ENCODE assay signal across 13 cellular contexts in genomic region chr16:28157768-28158535, GRCh38. TPM values are rescaled to one million over a fixed set of nuclear protein-coding genes. Genes with fewer than 3 reads are reported as not detected.
DNase-seq lines count a peak whose midpoint lies in the region; ATAC-seq, FAIRE-seq and TF ChIP-seq lines count a peak whose summit lies in the region.
"Had no signal": no experiment of that assay in that cellular context is flagged by ENCODE, and none has a peak within 500 bp of the region (broad histone marks: within the 10 kb centered on the region; RNA-seq: fewer than 3 reads in every experiment).

No MANE protein-coding gene starts in this region.

- peaks cover 52% of the 10 kb centered on the region for H3K79me2 ChIP-seq in ACC112 (ENCODE audit: control insufficient read depth, insufficient read depth, low read length, unreplicated experiment)

- H3K9ac ChIP-seq in kidney (ENCODE audit: low read length in 2 of 2): no peak overlapping the region

- H3K27ac Mint-ChIP-seq in naive B cell: peak overlapping the region; percentile 59 to 87 (median 64)

- ATAC-seq in naive B cell (ENCODE audit: low read depth in 2 of 2) (no peak), HG03469 (IDR thresholded peaks at IDR 0.05; ENCODE audit: unreplicated experiment) (no peak), GM18870 (IDR thresholded peaks at IDR 0.05; ENCODE audit: unreplicated experiment) (no peak), HG02588 (IDR thresholded peaks at IDR 0.05; ENCODE audit: unreplicated experiment) (no peak)
- ATAC-seq: SK-N-SH treated with all-trans-retinoic acid at 6 μM for 48 hours had no signal

- H3K4me3 ChIP-seq in ACC112 (ENCODE audit: low read depth, low read length): peak overlapping the region; percentile 32; the same call in 1 of the 2 replicates
- no peak overlapping the region for H3K4me3 ChIP-seq in HEK293 (ENCODE audit: low read depth, low read length)
- H3K4me3 ChIP-seq in dorsolateral prefrontal cortex: peak overlapping the region in 3 of 59 donors; percentile 10 to 15 (median 14)
- H3K4me3 ChIP-seq in kidney (ENCODE audit: low read length in 2 of 2): no peak overlapping the region
- H3K4me3 ChIP-seq: lung had no signal

- peak overlapping the region in 5 of 8 donors; percentile 16 to 76 (median 48) for H3K4me3 Mint-ChIP-seq in naive B cell

- H3K27me3 Mint-ChIP-seq in naive B cell: no peaks in the 10 kb centered on the region

- no peak for FAIRE-seq in kidney (lab: Jason Lieb, UNC)

- H3K9me3 ChIP-seq in HEK293 (ENCODE audit: control insufficient read depth, insufficient read depth, low read depth, low read length) (no peaks in the 10 kb centered on the region), kidney (ENCODE audit: control insufficient read depth in 1 of 2, low read length in 2 of 2) (no peaks in the 10 kb centered on the region)

- no peak overlapping the region for H2AFZ ChIP-seq in ACC112 (ENCODE audit: low read length, unreplicated experiment)

- H3K4me1 Mint-ChIP-seq in naive B cell: peaks cover 42 to 52% (median 48%) of the 10 kb centered on the region in 3 donors

- DNase-seq in dorsolateral prefrontal cortex (no peak), naive B cell (no peak), kidney (no peak)
- DNase-seq: activated T-cell treated with anti-CD3 and anti-CD28 coated beads for 4 hours; COR-L47; effector memory CD4-positive, alpha-beta T cell had no signal

- CTCF ChIA-PET in HEK293 (lab: Yijun Ruan, JAX): interaction anchor here (0.9 to 1.4 kb wide), 2 partner anchors 87 to 185 kb away, joined by 3 to 4 read pairs; no protein-coding TSS in a partner anchor

- H3K4me1 ChIP-seq in ACC112 (ENCODE audit: control insufficient read depth, insufficient read depth, low read length, unreplicated experiment): peaks cover 19% of the 10 kb centered on the region
- H3K4me1 ChIP-seq in HEK293 (ENCODE audit: control insufficient read depth, insufficient read depth, low read length): peaks cover 6% of the 10 kb centered on the region; the same call in 1 of the 2 replicates
- peaks cover 2 to 4% of the 10 kb centered on the region in 2 donors for H3K4me1 ChIP-seq in kidney (ENCODE audit: control insufficient read depth in 1 of 2, insufficient read depth in 1 of 2, low read depth in 1 of 2, low read length in 2 of 2)

- H3K27ac ChIP-seq in ACC112 (ENCODE audit: low read depth, low read length) (no peak overlapping the region), HEK293 (ENCODE audit: extremely low read depth, low read depth, low read length) (no peak overlapping the region), dorsolateral prefrontal cortex (peak overlapping the region in 44 of 59 donors; percentile 1 to 75 (median 50)), kidney (ENCODE audit: low read depth in 2 of 2, low read length in 2 of 2) (peak overlapping the region in 1 of 2 donors; percentile 41)

- POLR2A ChIA-PET in HEK293 (lab: Yijun Ruan, JAX): no interaction called here

- H3K36me3 ChIP-seq in ACC112 (ENCODE audit: insufficient read depth, low read length): peaks cover 31% of the 10 kb centered on the region
- peaks cover 8 to 44% of the 10 kb centered on the region in 2 experiments; a peak in 2 of 3 replicates for H3K36me3 ChIP-seq in HEK293 (ENCODE audit: control insufficient read depth in 2 of 2, insufficient read depth in 1 of 2, low read length in 2 of 2)
- peaks cover 11 to 12% of the 10 kb centered on the region in 2 donors for H3K36me3 ChIP-seq in kidney (ENCODE audit: control insufficient read depth in 1 of 2, insufficient read depth in 2 of 2, low read length in 2 of 2)

- no peaks in the 10 kb centered on the region for H3K27me3 ChIP-seq in ACC112 (ENCODE audit: insufficient read depth, low read length)
- H3K27me3 ChIP-seq in dorsolateral prefrontal cortex: no peaks in the 10 kb centered on the region

- H3K36me3 Mint-ChIP-seq in naive B cell: peaks cover 14 to 17% of the 10 kb centered on the region in 2 donors

- TF ChIP-seq CTCF in HEK293 (tag by site-specific recombination; IDR thresholded peaks at IDR 0.05): no peak
- no peak for TF ChIP-seq CTCF in dorsolateral prefrontal cortex (IDR thresholded peaks at IDR 0.05 in 54 of 56, conservative IDR thresholded peaks at IDR 0.05 in 2 of 56; ENCODE audit: low read depth in 1 of 56, partially characterized antibody in 56 of 56)
- no peak for TF ChIP-seq CTCF in kidney (IDR thresholded peaks at IDR 0.05; ENCODE audit: borderline replicate concordance, extremely low read depth, insufficient read depth)

- intact Hi-C loops in dorsolateral prefrontal cortex (cut with DNase I): no loop called here
- intact Hi-C loops in kidney (cut with DNase I): no loop called here

- H3K9me3 Mint-ChIP-seq in naive B cell: no peaks in the 10 kb centered on the region

TF ChIP-seq in HEK293, 187 proteins besides CTCF, POLR2A, EP300 and RAD21:
- TF ChIP-seq ZNF600 (tag by site-specific recombination; IDR thresholded peaks at IDR 0.05) (peak; percentile 75), BCL11A (tag by site-specific recombination; IDR thresholded peaks at IDR 0.05; ENCODE audit: low read depth) (no peak), ZNF558 (tag by site-specific recombination; IDR thresholded peaks at IDR 0.05) (no peak), KLF9 (tag by site-specific recombination; IDR thresholded peaks at IDR 0.05; ENCODE audit: low read depth) (no peak), ZNF623 (tag by site-specific recombination; IDR thresholded peaks at IDR 0.05) (no peak), HIC1 (tag by site-specific recombination; IDR thresholded peaks at IDR 0.05) (no peak), ZBTB17 (tag by site-specific recombination; IDR thresholded peaks at IDR 0.05) (0 out of 2 replicates have a peak, but pooled peaks have one; percentile 32)

RNA-seq across cellular contexts. Expression of gene XPO6, which starts 53.8 kb away (rescaled TPM):
- 100 to 1,000 TPM; 111 to 213 (median 156) TPM for total RNA-seq in dorsolateral prefrontal cortex
- polyA plus RNA-seq in naive B cell (ENCODE audit: low read depth in 6 of 6): 10 to 100 TPM; 34.0 to 59.1 (median 56.1) TPM
- 98.8 TPM for total RNA-seq in kidney
- 57.2 TPM for polyA plus RNA-seq in kidney (ENCODE audit: insufficient read depth, low read depth, low replicate concordance)

Comparison
In these comparisons a context has a peak if more than half of its experiments do, and no peak if none do; other contexts are left out.
1. H3K27ac ChIP-seq: peak in dorsolateral prefrontal cortex (44 of 59); none in ACC112 (single experiment) and HEK293 (single experiment).